9 cellular contexts compared by ENCODE assay signal in the genomic region with DNA sequence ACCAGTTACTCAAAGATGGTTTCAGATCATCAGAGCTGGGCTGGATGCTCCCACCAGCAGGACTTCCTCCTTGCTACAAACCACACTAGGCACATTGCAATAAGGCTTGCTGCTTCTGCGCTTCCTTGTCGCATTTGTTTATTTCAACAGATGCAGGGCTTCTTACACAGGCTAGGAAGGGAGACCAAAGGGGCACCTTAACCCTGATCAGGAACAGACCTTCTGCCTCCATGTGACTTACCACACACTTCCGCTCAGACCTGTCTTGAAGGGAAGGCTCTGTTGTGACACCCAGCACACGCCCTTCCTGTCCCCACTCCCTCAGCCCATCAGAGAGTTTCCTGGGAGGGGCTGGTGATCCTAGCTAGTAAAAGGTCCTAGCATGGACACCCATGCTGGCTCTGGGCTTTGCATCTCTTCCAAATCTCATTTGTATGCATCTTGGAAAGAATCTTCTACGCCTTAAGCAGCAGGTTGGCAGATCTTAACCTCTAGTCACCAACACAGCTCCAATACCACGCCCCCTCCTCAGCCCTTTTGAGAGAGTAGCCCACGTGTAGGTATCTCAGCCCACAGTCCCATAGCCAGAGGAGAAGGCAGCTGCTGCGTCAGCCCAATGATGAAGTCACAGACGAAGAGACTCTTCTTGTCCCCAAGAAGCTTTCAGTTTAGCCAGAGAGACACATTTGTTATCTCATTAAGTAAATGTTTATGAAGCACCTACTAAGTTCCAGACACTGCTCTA. TPM values are rescaled to one million over a fixed set of nuclear protein-coding genes. Genes with fewer than 3 reads are reported as not detected.
DNase-seq lines count a peak whose midpoint lies in the region; ATAC-seq lines count a peak whose summit lies in the region.
"Had no signal": no experiment of that assay in that cellular context is flagged by ENCODE, and none has a peak within 500 bp of the region (broad histone marks: within the 10 kb centered on the region; RNA-seq: fewer than 3 reads in every experiment).

No MANE protein-coding gene starts in this region.

- DNase-seq in stimulated activated CD8-positive, alpha-beta memory T cell treated with anti-CD3 and anti-CD28 coated beads, Interleukin-4, amount 100 ng/mL, for 48 hours, result peak; percentile 45
- no peak for DNase-seq in hepatic stellate cell (ENCODE audit: low spot score)

- ATAC-seq in HG03354 (IDR thresholded peaks at IDR 0.05; ENCODE audit: poor library complexity, severe bottlenecking, unreplicated experiment), result peak; percentile 72
- peak; percentile 88 to 96 for ATAC-seq in activated CD4-positive, CD25-positive, alpha-beta regulatory T cell treated with anti-CD3 and anti-CD28 coated beads, Interleukin-2, amount 50 U/mL, for 24 hours
- peak; percentile 80 for ATAC-seq in esophagus mucosa
- ATAC-seq in GM19324 (IDR thresholded peaks at IDR 0.05; ENCODE audit: low FRiP score, unreplicated experiment), result no peak
- ATAC-seq in HG02678 (IDR thresholded peaks at IDR 0.05; ENCODE audit: unreplicated experiment), result no peak
- no peak for ATAC-seq in HG03280 (IDR thresholded peaks at IDR 0.05; ENCODE audit: unreplicated experiment)
- ATAC-seq: HCT116 had no signal

RNA-seq across cellular contexts. Expression of a gene that starts 47.1 kb away (rescaled TPM):
- total RNA-seq in esophagus mucosa, result 79.6 TPM

Comparison
In these comparisons a context has a peak if more than half of its experiments do, and no peak if none do; other contexts are left out.
1. ATAC-seq: peak in HG03354 (single experiment), activated CD4-positive, CD25-positive, alpha-beta regulatory T cell treated with anti-CD3 and anti-CD28 coated beads, Interleukin-2, amount 50 U/mL, for 24 hours (2 of 2) and esophagus mucosa (single experiment); none in GM19324 (single experiment), HG02678 (single experiment) and HG03280 (single experiment).